Comparison of ENCODE assay signal across 1 cellular context in genomic region chr1:99964806-99965205, GRCh38.
TF ChIP-seq lines count a peak whose summit lies in the region.

No MANE protein-coding gene starts in this region.

TF ChIP-seq in K562, 482 proteins besides CTCF, POLR2A, EP300 and RAD21 (continued from another document):
- TF ChIP-seq USF2 (CRISPR knock-in tag; IDR thresholded peaks at IDR 0.05), result peak; percentile 71
